Comparison of ENCODE assay signal across 8 cellular contexts in the genomic region with DNA sequence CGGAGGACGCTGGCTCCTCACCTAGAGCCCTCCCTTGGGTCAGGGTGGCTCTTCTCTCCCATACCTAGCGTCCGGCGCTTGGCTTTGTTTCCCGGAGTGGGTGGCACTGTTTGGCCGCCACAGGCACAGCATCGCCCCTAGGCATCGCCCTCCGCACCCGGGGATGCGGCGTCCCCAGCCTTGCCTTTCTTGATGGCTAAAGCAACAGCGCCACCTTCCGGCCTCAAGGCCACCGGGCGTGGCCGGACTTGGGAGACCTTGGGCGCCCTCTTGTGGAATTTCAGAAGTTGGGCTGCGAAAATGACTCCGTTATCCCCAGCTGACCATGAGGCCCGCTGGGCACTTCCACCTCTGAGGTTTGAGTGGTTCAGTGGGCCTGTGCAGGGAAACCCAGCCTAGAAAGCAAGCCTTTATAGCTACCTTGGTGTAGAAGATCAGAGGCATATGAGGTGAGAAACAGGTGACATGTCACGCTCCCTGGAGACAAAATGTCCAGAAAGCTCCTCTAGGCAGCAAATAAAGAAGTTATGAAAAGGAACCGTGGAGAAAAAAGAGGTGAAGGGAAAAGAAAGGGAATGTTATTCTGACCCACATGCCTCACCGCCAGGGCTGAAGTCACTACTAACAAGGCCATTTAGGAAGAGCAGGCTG. TPM values are rescaled to one million over a fixed set of nuclear protein-coding genes. Genes with fewer than 3 reads are reported as not detected.
DNase-seq lines count a peak whose midpoint lies in the region; ATAC-seq and TF ChIP-seq lines count a peak whose summit lies in the region.

No MANE protein-coding gene starts in this region.

- no peak for TF ChIP-seq POLR2A in right lobe of liver (IDR thresholded peaks at IDR 0.05)

- H3K27ac Mint-ChIP-seq in CD14-positive monocyte, result peak overlapping the region in 2 of 7 donors; percentile 13 to 83
- H3K27ac Mint-ChIP-seq in activated CD4-positive, alpha-beta T cell treated with anti-CD3 and anti-CD28 coated beads, Interleukin-2, amount 10 ng/mL, durations not matched to agents 7 days and 5 days, result no peak overlapping the region

- no peak overlapping the region for H3K27ac ChIP-seq in right lobe of liver

- WGBS in right lobe of liver (ENCODE audit: insufficient coverage, low coverage, low lambda C conversion rate, missing lambda C conversion rate), result 45% methylated on average over 9 of the region's 25 CpGs

- TF ChIP-seq CTCF in CD14-positive monocyte (IDR thresholded peaks at IDR 0.05) (peak; percentile 100), right lobe of liver (IDR thresholded peaks at IDR 0.05) (peak; percentile 100)

- POLR2A ChIA-PET in activated CD4-positive, alpha-beta T cell treated with anti-CD3 and anti-CD28 coated beads, Interleukin-2, amount 10 ng/mL, durations not matched to agents 7 days and 5 days (lab: Charles Lee), result no interaction called here

- H3K9me3 ChIP-seq in right lobe of liver, result no peaks in the 10 kb centered on the region

- ATAC-seq in GM19438 (IDR thresholded peaks at IDR 0.05; ENCODE audit: low read depth, unreplicated experiment) (peak; percentile 66), HG03521 (IDR thresholded peaks at IDR 0.05; ENCODE audit: unreplicated experiment) (peak; percentile 72), right lobe of liver (peak; percentile 77)

- no peaks in the 10 kb centered on the region for H3K36me3 ChIP-seq in right lobe of liver

- H3K36me3 Mint-ChIP-seq in CD14-positive monocyte, result no peaks in the 10 kb centered on the region
- H3K36me3 Mint-ChIP-seq in activated CD4-positive, alpha-beta T cell treated with anti-CD3 and anti-CD28 coated beads, Interleukin-2, amount 10 ng/mL, durations not matched to agents 7 days and 5 days (ENCODE audit: low read depth), result no peaks in the 10 kb centered on the region

- H3K4me1 ChIP-seq in right lobe of liver, result peaks cover 0 to 19% (median 9%) of the 10 kb centered on the region in 4 donors

- peak; percentile 86 for DNase-seq in CD14-positive monocyte (ENCODE audit: low spot score)
- peak; percentile 93 for DNase-seq in NCI-H526 treated with DMSO at 0.1 percent for 48 hours (lab: John Stamatoyannopoulos, UW)
- DNase-seq in activated CD4-positive, alpha-beta T cell treated with anti-CD3 and anti-CD28 coated beads, Interleukin-2, amount 10 ng/mL, durations not matched to agents 7 days and 5 days, result peak; percentile 92
- DNase-seq in dedifferentiated amniotic fluid mesenchymal stem cell (ENCODE audit: extremely low spot score), result peak; percentile 92
- DNase-seq in right lobe of liver, result peak; percentile 90 to 91 (median 91)
- peak; percentile 67 to 75 (median 67) for DNase-seq in stimulated activated CD4-positive, alpha-beta T cell treated with anti-CD3 and anti-CD28 coated beads, TNF-alpha, amount 100 ng/mL, for 1 hour (ENCODE audit: low read depth in 3 of 3, low spot score in 1 of 3)

- peaks cover 0 to 2% (median 0%) of the 10 kb centered on the region in 3 donors for H3K27me3 Mint-ChIP-seq in CD14-positive monocyte (ENCODE audit: low read depth in 3 of 3)
- H3K27me3 Mint-ChIP-seq in activated CD4-positive, alpha-beta T cell treated with anti-CD3 and anti-CD28 coated beads, Interleukin-2, amount 10 ng/mL, durations not matched to agents 7 days and 5 days, result peaks cover 4% of the 10 kb centered on the region

- no peaks in the 10 kb centered on the region for H3K9me3 Mint-ChIP-seq in CD14-positive monocyte
- H3K9me3 Mint-ChIP-seq in activated CD4-positive, alpha-beta T cell treated with anti-CD3 and anti-CD28 coated beads, Interleukin-2, amount 10 ng/mL, durations not matched to agents 7 days and 5 days, result no peaks in the 10 kb centered on the region

- H3K27me3 ChIP-seq in right lobe of liver, result no peaks in the 10 kb centered on the region

- no peak overlapping the region for H3K4me3 ChIP-seq in right lobe of liver

- peaks cover 2% of the 10 kb centered on the region for H3K4me1 Mint-ChIP-seq in CD14-positive monocyte
- no peaks in the 10 kb centered on the region for H3K4me1 Mint-ChIP-seq in activated CD4-positive, alpha-beta T cell treated with anti-CD3 and anti-CD28 coated beads, Interleukin-2, amount 10 ng/mL, durations not matched to agents 7 days and 5 days

- intact Hi-C loops in CD14-positive monocyte (cut with micrococcal nuclease), result loop anchor here (1.0 to 5.0 kb wide), 3 partner anchors 427 to 650 kb away; no protein-coding TSS in a partner anchor
- intact Hi-C loops in right lobe of liver (cut with DNase I), result loop anchor here in 1 of 2 donors (5.0 to 10.0 kb wide), 2 partner anchors 435 to 647 kb away; partner anchors contain the start of gene ADAMTS8

- CTCF ChIA-PET in activated CD4-positive, alpha-beta T cell treated with anti-CD3 and anti-CD28 coated beads, Interleukin-2, amount 10 ng/mL, durations not matched to agents 7 days and 5 days (lab: Charles Lee), result interaction anchor here (0.6 to 7.1 kb wide), 26 partner anchors 9 to 1972 kb away, joined by 3 to 81 read pairs (median 4); partner anchors contain the start of genes ADAMTS15 and SNX19

- H3K4me3 Mint-ChIP-seq in CD14-positive monocyte, result no peak overlapping the region
- H3K4me3 Mint-ChIP-seq in activated CD4-positive, alpha-beta T cell treated with anti-CD3 and anti-CD28 coated beads, Interleukin-2, amount 10 ng/mL, durations not matched to agents 7 days and 5 days, result no peak overlapping the region

RNA-seq across cellular contexts. Expression of gene SNX19, which starts 54.3 kb away (rescaled TPM):
- 10 to 100 TPM; 13.6 to 23.3 TPM for polyA plus RNA-seq in CD14-positive monocyte
- 10 to 100 TPM; 41.7 to 43.7 TPM for total RNA-seq in activated CD4-positive, alpha-beta T cell treated with anti-CD3 and anti-CD28 coated beads, Interleukin-2, amount 10 ng/mL, durations not matched to agents 7 days and 5 days
- total RNA-seq in right lobe of liver, result 10 to 100 TPM; 23.3 to 74.4 (median 32.7) TPM
